In genomic region chr10:101214446-101215396, GRCh38 we compare ENCODE assay signal across 1 cellular context.
TF ChIP-seq lines count a peak whose summit lies in the region.

No MANE protein-coding gene starts in this region.

TF ChIP-seq in HEK293, 187 proteins besides CTCF, POLR2A, EP300 and RAD21 (continued from another document):
- TF ChIP-seq, protein P1, sequence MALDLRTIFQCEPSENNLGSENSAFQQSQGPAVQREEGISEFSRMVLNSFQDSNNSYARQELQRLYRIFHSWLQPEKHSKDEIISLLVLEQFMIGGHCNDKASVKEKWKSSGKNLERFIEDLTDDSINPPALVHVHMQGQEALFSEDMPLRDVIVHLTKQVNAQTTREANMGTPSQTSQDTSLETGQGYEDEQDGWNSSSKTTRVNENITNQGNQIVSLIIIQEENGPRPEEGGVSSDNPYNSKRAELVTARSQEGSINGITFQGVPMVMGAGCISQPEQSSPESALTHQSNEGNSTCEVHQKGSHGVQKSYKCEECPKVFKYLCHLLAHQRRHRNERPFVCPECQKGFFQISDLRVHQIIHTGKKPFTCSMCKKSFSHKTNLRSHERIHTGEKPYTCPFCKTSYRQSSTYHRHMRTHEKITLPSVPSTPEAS (tag by site-specific recombination; IDR thresholded peaks at IDR 0.05), result no peak
- TF ChIP-seq ZNF121 (tag by site-specific recombination; IDR thresholded peaks at IDR 0.05) (no peak), PRDM1 (tag by site-specific recombination; IDR thresholded peaks at IDR 0.05) (no peak), ZSCAN16 (tag by site-specific recombination; IDR thresholded peaks at IDR 0.05) (no peak), ZNF791 (tag by site-specific recombination; IDR thresholded peaks at IDR 0.05) (no peak), SCRT1 (tag by site-specific recombination; IDR thresholded peaks at IDR 0.05; ENCODE audit: borderline replicate concordance) (no peak; the same call in 1 of the 2 replicates)
TF ChIP-seq in HEK293: peak in this region for 40.
